1 cellular context compared by ENCODE assay signal in the genomic region with DNA sequence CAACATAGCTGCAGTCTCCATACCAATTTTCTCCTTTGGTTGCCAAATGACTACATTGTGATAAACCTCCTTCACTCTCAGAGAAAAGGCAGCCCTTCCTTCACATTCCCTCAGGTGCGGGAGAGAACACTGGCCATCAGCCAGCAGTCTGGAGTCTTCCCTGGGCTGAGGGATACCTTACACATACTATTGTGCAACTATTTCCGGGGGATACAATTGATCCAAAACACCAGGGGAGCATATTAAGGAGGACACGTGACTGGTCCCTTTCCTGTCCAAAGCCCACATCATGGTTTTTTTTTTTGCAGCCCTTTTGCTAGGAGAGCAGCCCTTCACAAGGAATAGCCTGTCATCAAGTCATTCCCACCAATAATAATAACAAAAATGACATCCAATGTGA.
TF ChIP-seq lines count a peak whose summit lies in the region.

No MANE protein-coding gene starts in this region.

TF ChIP-seq in HepG2, 621 proteins besides CTCF, POLR2A, EP300 and RAD21 (continued from another document):
- TF ChIP-seq AKNA (CRISPR knock-in tag; IDR thresholded peaks at IDR 0.05; ENCODE audit: borderline replicate concordance) = no peak
